Comparison of ENCODE assay signal across 12 cellular contexts in the genomic region with DNA sequence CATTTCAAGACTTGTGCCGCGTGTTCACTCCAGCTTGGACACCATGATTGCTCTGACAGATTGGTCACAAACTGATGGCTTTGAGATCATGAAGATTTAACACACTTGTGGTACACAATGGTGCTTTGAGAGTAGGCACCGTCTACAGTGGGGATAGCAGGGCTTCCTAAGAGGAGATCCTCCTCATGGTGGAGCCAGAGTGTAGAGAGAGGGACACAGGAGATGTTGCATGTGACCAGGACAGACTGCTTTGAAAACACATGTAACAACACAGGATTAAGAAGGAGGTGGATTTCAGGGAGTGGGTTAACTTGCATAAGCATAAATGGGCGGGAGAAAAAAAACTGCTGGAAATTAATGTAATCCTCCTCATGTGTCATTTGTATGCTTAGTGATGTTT.
A peak's percentile ranks its signal among the peaks of the same experiment; 100 is the strongest.
DNase-seq lines count a peak whose midpoint lies in the region; ATAC-seq and TF ChIP-seq lines count a peak whose summit lies in the region.
"Had no signal": no experiment of that assay in that cellular context is flagged by ENCODE, and none has a peak within 500 bp of the region (broad histone marks: within the 10 kb centered on the region; RNA-seq: fewer than 3 reads in every experiment).

No MANE protein-coding gene starts in this region.

- no peak overlapping the region for H3K27ac Mint-ChIP-seq in activated naive CD4-positive, alpha-beta T cell treated with anti-CD3 and anti-CD28 coated beads, Interleukin-2, amount 50 U/mL, for 72 hours

- H3K4me1 ChIP-seq in Peyer's patch = no peaks in the 10 kb centered on the region
- no peaks in the 10 kb centered on the region for H3K4me1 ChIP-seq in iPS DF 6.9 (ENCODE audit: control insufficient read depth, insufficient read depth, low read length)

- H3K27me3 ChIP-seq in Peyer's patch = no peaks in the 10 kb centered on the region
- H3K27me3 ChIP-seq in iPS DF 6.9 (ENCODE audit: control insufficient read depth, insufficient read depth, low read length) = no peaks in the 10 kb centered on the region

- no peaks in the 10 kb centered on the region for H3K36me3 ChIP-seq in Peyer's patch
- H3K36me3 ChIP-seq in iPS DF 6.9 (ENCODE audit: control insufficient read depth, insufficient read depth, low read length) = no peaks in the 10 kb centered on the region

- peaks cover 0 to 7% of the 10 kb centered on the region in 2 donors for H3K9me3 Mint-ChIP-seq in activated naive CD4-positive, alpha-beta T cell treated with anti-CD3 and anti-CD28 coated beads, Interleukin-2, amount 50 U/mL, for 72 hours

- no peak for ATAC-seq in GM21619 (IDR thresholded peaks at IDR 0.05; ENCODE audit: unreplicated experiment)
- no peak for ATAC-seq in activated naive CD4-positive, alpha-beta T cell treated with anti-CD3 and anti-CD28 coated beads, Interleukin-2, amount 50 U/mL, for 72 hours

- no peaks in the 10 kb centered on the region for H3K9me3 ChIP-seq in Peyer's patch
- H3K9me3 ChIP-seq in iPS DF 6.9 (ENCODE audit: control insufficient read depth, insufficient read depth, low read length) = no peaks in the 10 kb centered on the region

- no CpG with 5 or more reads among the region's 4 CpGs for WGBS in iPS DF 6.9 (ENCODE audit: insufficient coverage, insufficient read length)

- TF ChIP-seq CTCF in GM12874 (IDR thresholded peaks at IDR 0.05; ENCODE audit: insufficient read depth, low read depth, low read length) (peak; percentile 10; the same call in 1 of the 2 replicates), Peyer's patch (IDR thresholded peaks at IDR 0.05) (peak in 4 of 6 experiments; percentile 8 to 60 (median 54))

- no peak overlapping the region for H3K27ac ChIP-seq in Peyer's patch
- H3K27ac ChIP-seq in iPS DF 6.9 (ENCODE audit: low read length) = no peak overlapping the region

- no peak for TF ChIP-seq POLR2A in Peyer's patch (IDR thresholded peaks at IDR 0.05)

- no peak overlapping the region for H3K4me3 ChIP-seq in Peyer's patch
- no peak overlapping the region for H3K4me3 ChIP-seq in iPS DF 6.9 (ENCODE audit: low read length)

- DNase-seq in Ammon's horn (ENCODE audit: low spot score) (peak; percentile 17), Peyer's patch (peak in 1 of 3 donors; percentile 55), iPS DF 6.9 (ENCODE audit: low read depth, low spot score) (peak; percentile 9), kidney tubule cell (ENCODE audit: low spot score) (no peak), NK-92 (lab: John Stamatoyannopoulos, UW; ENCODE audit: unreplicated experiment) (no peak)
- DNase-seq in activated naive CD4-positive, alpha-beta T cell treated with anti-CD3 and anti-CD28 coated beads, Interleukin-2, amount 50 U/mL, for 72 hours (ENCODE audit: low spot score in 2 of 2) = no peak
- DNase-seq: activated CD8-positive, alpha-beta memory T cell treated with anti-CD3 and anti-CD28 coated beads for 24 hours; CD4-positive, CD25-positive, alpha-beta regulatory T cell; NCI-H2029; small intestine had no signal

- H3K36me3 Mint-ChIP-seq in activated naive CD4-positive, alpha-beta T cell treated with anti-CD3 and anti-CD28 coated beads, Interleukin-2, amount 50 U/mL, for 72 hours = no peaks in the 10 kb centered on the region
- H3K36me3 Mint-ChIP-seq: CD4-positive, CD25-positive, alpha-beta regulatory T cell had no signal

Comparison
In these comparisons a context has a peak if more than half of its experiments do, and no peak if none do; other contexts are left out.
1. DNase-seq: peak in Ammon's horn (single experiment) and iPS DF 6.9 (single experiment); none in activated naive CD4-positive, alpha-beta T cell treated with anti-CD3 and anti-CD28 coated beads, Interleukin-2, amount 50 U/mL, for 72 hours (0 of 2), kidney tubule cell (single experiment) and NK-92 (single experiment).